ENCODE assay signal across 19 cellular contexts in the genomic region with DNA sequence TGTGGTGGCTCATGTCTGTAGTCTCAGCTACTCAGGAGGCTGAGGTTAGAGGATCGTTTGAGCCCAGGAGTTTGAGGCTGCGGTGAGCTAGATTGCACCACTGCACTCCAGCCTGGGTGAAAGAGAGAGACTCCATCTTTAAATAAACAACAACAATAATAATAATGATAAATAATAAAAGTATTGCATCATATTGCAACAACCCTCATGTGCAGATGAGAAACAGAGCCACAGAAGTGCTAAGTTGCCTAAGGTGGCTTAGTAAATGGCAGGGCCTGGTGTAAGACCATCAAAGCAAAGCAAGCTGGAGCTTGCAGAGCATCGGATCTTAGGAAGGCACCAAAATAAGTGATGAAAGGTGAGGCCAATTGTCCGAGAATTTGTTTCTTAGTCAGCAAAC. TPM values are rescaled to one million over a fixed set of nuclear protein-coding genes. Genes with fewer than 3 reads are reported as not detected.
"Had no signal": no experiment of that assay in that cellular context is flagged by ENCODE, and none has a peak within 500 bp of the region (broad histone marks: within the 10 kb centered on the region; RNA-seq: fewer than 3 reads in every experiment).

No MANE protein-coding gene starts in this region.

- H3K4me1 Mint-ChIP-seq: immature natural killer cell, memory B cell had no signal

- H3K4me1 ChIP-seq: foreskin keratinocyte, lower lobe of right lung, right atrium auricular region had no signal

- H3K27ac ChIP-seq: dorsolateral prefrontal cortex, foreskin keratinocyte, left ventricle myocardium inferior, lower lobe of right lung, neutrophil, right atrium auricular region had no signal

- H3K4me3 Mint-ChIP-seq: immature natural killer cell; memory B cell; mesothelial cell of epicardium; natural killer cell treated with Interleukin-12 subunit alpha and Interleukin-12 subunit beta and Interleukin-15 and Interleukin-18, amount 100 ng/mL, for 72 hours; type B pancreatic cell had no signal

- H3K9me3 Mint-ChIP-seq: immature natural killer cell; mesothelial cell of epicardium; natural killer cell treated with Interleukin-12 subunit alpha and Interleukin-12 subunit beta and Interleukin-15 and Interleukin-18, amount 100 ng/mL, for 72 hours; type B pancreatic cell had no signal

- H3K36me3 ChIP-seq: left ventricle myocardium inferior, lower lobe of right lung, neutrophil, right atrium auricular region had no signal

- DNase-seq: cortex of kidney; effector CD8-positive, alpha-beta T cell; foreskin keratinocyte; immature natural killer cell; left ventricle myocardium inferior; lower lobe of right lung; small intestine; stimulated activated CD4-positive, alpha-beta T cell treated with anti-CD3 and anti-CD28 coated beads, Interleukin-2, amount 100 ng/mL, for 48 hours; stimulated activated naive CD4-positive, alpha-beta T cell treated with Interleukin-2 at 50 U/mL for 16 hours had no signal

- H3K27ac Mint-ChIP-seq: immature natural killer cell; memory B cell; mesothelial cell of epicardium; natural killer cell treated with Interleukin-12 subunit alpha and Interleukin-12 subunit beta and Interleukin-15 and Interleukin-18, amount 100 ng/mL, for 72 hours; type B pancreatic cell had no signal

- FAIRE-seq: keratinocyte, small intestine, urothelium cell line had no signal

- H3K9me3 ChIP-seq: left ventricle myocardium inferior, lower lobe of right lung, neutrophil, right atrium auricular region had no signal

- H3K36me3 Mint-ChIP-seq: immature natural killer cell; memory B cell; mesothelial cell of epicardium; natural killer cell treated with Interleukin-12 subunit alpha and Interleukin-12 subunit beta and Interleukin-15 and Interleukin-18, amount 100 ng/mL, for 72 hours; type B pancreatic cell had no signal

- H3K27me3 ChIP-seq: foreskin keratinocyte, neutrophil, right atrium auricular region had no signal

- H3K4me3 ChIP-seq: dorsolateral prefrontal cortex, left ventricle myocardium inferior, lower lobe of right lung, right atrium auricular region had no signal

RNA-seq across cellular contexts. Expression of a gene that starts 45.2 kb away (rescaled TPM):
- total RNA-seq: pulmonary artery endothelial cell had no signal
- polyA plus RNA-seq: foreskin keratinocyte had no signal
